ENCODE assay signal across 1 cellular context in genomic region chr15:38564557-38565286, GRCh38.
TF ChIP-seq lines count a peak whose summit lies in the region.

RASGRP1 (minus strand) TSS chr15:38564814; CDS start chr15:38564628, 186 bp downstream.

TF ChIP-seq in GM12878, 131 proteins besides CTCF, POLR2A, EP300 and RAD21 (continued from another document):
- TF ChIP-seq MAX (IDR thresholded peaks at IDR 0.05; ENCODE audit: low read depth, low read length), result peak; percentile 73
- TF ChIP-seq SMARCA5 (IDR thresholded peaks at IDR 0.05), result peak; percentile 93
- TF ChIP-seq LARP7 (IDR thresholded peaks at IDR 0.05), result peak; percentile 84
- peak; percentile 99 for TF ChIP-seq NR2F1 (conservative IDR thresholded peaks at IDR 0.05)
- 0 out of 2 replicates have a peak, but pooled peaks have one; percentile 27 for TF ChIP-seq CHD1 (IDR thresholded peaks at IDR 0.05; ENCODE audit: low read depth, low read length)
- 0 out of 2 replicates have a peak, but pooled peaks have one; percentile 39 for TF ChIP-seq TCF3 (IDR thresholded peaks at IDR 0.05; ENCODE audit: borderline replicate concordance, insufficient read depth, low read depth, low read length)
- TF ChIP-seq ZSCAN29 (IDR thresholded peaks at IDR 0.05), result 0 out of 2 replicates have a peak, but pooled peaks have one; percentile 50
- no peak for TF ChIP-seq JUNB (IDR thresholded peaks at IDR 0.05)
- peak; percentile 25; the same call in 1 of the 2 replicates for TF ChIP-seq EED (IDR thresholded peaks at IDR 0.05; ENCODE audit: low read depth)
- no peak for TF ChIP-seq NFXL1 (IDR thresholded peaks at IDR 0.05; ENCODE audit: borderline replicate concordance)
- 0 out of 2 replicates have a peak, but pooled peaks have one; percentile 36 for TF ChIP-seq TCF12 (IDR thresholded peaks at IDR 0.05; ENCODE audit: low read depth, low read length)
